Comparison of ENCODE assay signal across 19 cellular contexts in genomic region chr3:16848007-16848406, GRCh38. TPM values are rescaled to one million over a fixed set of nuclear protein-coding genes. Genes with fewer than 3 reads are reported as not detected.
DNase-seq lines count a peak whose midpoint lies in the region; ATAC-seq, FAIRE-seq and TF ChIP-seq lines count a peak whose summit lies in the region.
"Had no signal": no experiment of that assay in that cellular context is flagged by ENCODE, and none has a peak within 500 bp of the region (broad histone marks: within the 10 kb centered on the region; RNA-seq: fewer than 3 reads in every experiment).

No MANE protein-coding gene starts in this region.

- TF ChIP-seq POLR2A in GM12892 (IDR thresholded peaks at IDR 0.05; ENCODE audit: low read depth, low read length): no peak

- DNase-seq in GM12892 (ENCODE audit: insufficient read length) (no peak), NOMO-1 treated with dmso at 0.1 percent for 144 hours (lab: John Stamatoyannopoulos, UW; ENCODE audit: unreplicated experiment) (no peak)
- no peak for DNase-seq in effector CD8-positive, alpha-beta T cell (lab: John Stamatoyannopoulos, UW)
- no peak for DNase-seq in activated effector memory CD4-positive, alpha-beta T cell treated with Interleukin-2 at 50 U/mL for 16 hours
- no peak for DNase-seq in stimulated activated CD4-positive, alpha-beta T cell treated with anti-CD3 and anti-CD28 coated beads, Interleukin-2, amount 100 ng/mL, for 48 hours
- DNase-seq: activated naive CD4-positive, alpha-beta T cell treated with Interleukin-2 at 50 U/mL for 16 hours; AML-193; GF-D8; glutamatergic neuron; HCEC 1CT; NCI-H1930; NCI-H510A treated with DMSO at 0.1 percent for 48 hours; T-helper 9 cell; testis had no signal

- FAIRE-seq in GM12892 (lab: Jason Lieb, UNC): peak; percentile 76
- FAIRE-seq: D721Med, GM18507 had no signal

- ATAC-seq in GM18868 (IDR thresholded peaks at IDR 0.05; ENCODE audit: unreplicated experiment): peak; percentile 79
- peak; percentile 51 for ATAC-seq in HG02840 (IDR thresholded peaks at IDR 0.05; ENCODE audit: low FRiP score, unreplicated experiment)
- ATAC-seq in HG03565 (IDR thresholded peaks at IDR 0.05; ENCODE audit: unreplicated experiment): peak; percentile 74

RNA-seq across cellular contexts. Expression of gene PLCL2, which starts 36.7 kb away (rescaled TPM):
- polyA plus RNA-seq in GM12892 (2012; ENCODE audit: missing spikeins): 23.2 TPM
